ENCODE assay signal across 8 cellular contexts in genomic region chr10:113108180-113108835, GRCh38.
A peak's percentile ranks its signal among the peaks of the same experiment; 100 is the strongest.
DNase-seq lines count a peak whose midpoint lies in the region; ATAC-seq and TF ChIP-seq lines count a peak whose summit lies in the region.

No MANE protein-coding gene starts in this region.

- H3K4me3 ChIP-seq in WI38 (ENCODE audit: low read depth, low read length) (no peak overlapping the region), foreskin fibroblast (ENCODE audit: low read depth in 1 of 2, low read length in 2 of 2) (no peak overlapping the region)

- TF ChIP-seq CTCF in WI38 (IDR thresholded peaks at IDR 0.05; ENCODE audit: low read depth, low read length) (peak; percentile 31; the same call in 1 of the 2 replicates), foreskin fibroblast (IDR thresholded peaks at IDR 0.05; ENCODE audit: low read depth, low read length) (peak; percentile 52)

- no peak for ATAC-seq in GM19351 (IDR thresholded peaks at IDR 0.05; ENCODE audit: unreplicated experiment)

- DNase-seq in activated effector memory CD4-positive, alpha-beta T cell treated with anti-CD3 and anti-CD28 coated beads, Interleukin-2, amount 50 U/mL, for 16 hours: peak; percentile 68
- DNase-seq in activated effector memory CD4-positive, alpha-beta T cell treated with Interleukin-2 at 50 U/mL for 16 hours: no peak
- DNase-seq in foreskin fibroblast (peak in 1 of 2 donors; percentile 19), GF-D8 (lab: John Stamatoyannopoulos, UW) (no peak), MV-4-11 (lab: John Stamatoyannopoulos, UW) (no peak)
- peak; percentile 6 to 30 for DNase-seq in stimulated activated CD4-positive, alpha-beta T cell treated with anti-CD3 and anti-CD28 coated beads, Interleukin-4, amount 100 ng/mL, for 48 hours (ENCODE audit: low read depth in 2 of 2)

Comparison
In these comparisons a context has a peak if more than half of its experiments do, and no peak if none do; other contexts are left out.
1. DNase-seq: peak in activated effector memory CD4-positive, alpha-beta T cell treated with anti-CD3 and anti-CD28 coated beads, Interleukin-2, amount 50 U/mL, for 16 hours (single experiment) and stimulated activated CD4-positive, alpha-beta T cell treated with anti-CD3 and anti-CD28 coated beads, Interleukin-4, amount 100 ng/mL, for 48 hours (2 of 2); none in activated effector memory CD4-positive, alpha-beta T cell treated with Interleukin-2 at 50 U/mL for 16 hours (single experiment), GF-D8 (single experiment) and MV-4-11 (single experiment).